In the genomic region with DNA sequence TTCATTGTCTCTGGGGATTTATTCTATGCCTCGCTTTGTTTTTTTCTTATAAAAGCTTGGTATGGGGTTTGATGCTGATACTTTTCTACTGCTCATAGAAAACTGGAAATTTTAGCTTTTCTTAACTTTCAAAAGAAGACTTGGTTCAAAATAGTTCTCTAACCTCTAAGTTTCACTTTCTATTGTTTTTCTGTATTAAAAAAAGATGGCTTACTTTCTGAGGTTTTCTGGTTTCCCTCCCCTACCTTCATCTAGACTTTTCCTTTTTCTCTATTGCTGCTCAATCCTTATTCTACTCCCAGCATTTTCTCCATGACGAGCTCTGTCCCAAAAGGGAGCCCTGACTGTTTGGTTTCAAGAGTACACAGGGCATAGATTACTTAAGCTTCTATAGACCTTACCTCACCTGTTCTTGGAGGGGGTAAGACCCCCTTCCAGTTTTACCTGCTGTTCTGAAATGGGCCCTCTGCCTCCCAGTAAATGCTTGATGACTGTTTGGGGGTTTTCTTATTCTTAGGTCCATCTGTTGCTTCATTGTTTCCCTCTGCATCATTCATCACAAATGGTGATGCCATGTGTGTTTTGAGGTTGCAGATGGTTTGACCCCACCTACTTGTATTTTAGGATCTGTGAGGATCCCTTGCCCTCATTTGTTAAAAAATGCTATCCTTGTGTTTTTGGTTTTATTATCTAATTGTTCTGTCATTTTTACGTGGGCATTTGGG, we compare ENCODE assay signal across 13 cellular contexts. TPM values are rescaled to one million over a fixed set of nuclear protein-coding genes. Genes with fewer than 3 reads are reported as not detected.
DNase-seq lines count a peak whose midpoint lies in the region; ATAC-seq, FAIRE-seq and TF ChIP-seq lines count a peak whose summit lies in the region.
"Had no signal": no experiment of that assay in that cellular context is flagged by ENCODE, and none has a peak within 500 bp of the region (broad histone marks: within the 10 kb centered on the region; RNA-seq: fewer than 3 reads in every experiment).

No MANE protein-coding gene starts in this region.

- intact Hi-C loops in CD4-positive, alpha-beta memory T cell (cut with micrococcal nuclease) = no loop called here
- intact Hi-C loops in GM12878 (cut with micrococcal nuclease; ENCODE audit: unreplicated experiment) = no loop called here

- no peaks in the 10 kb centered on the region for H3K9me3 ChIP-seq in CD4-positive, alpha-beta memory T cell (ENCODE audit: control insufficient read depth in 1 of 2, low read length in 2 of 2)
- no peaks in the 10 kb centered on the region; the same call in 2 of the 3 replicates for H3K9me3 ChIP-seq in GM12878 (replicated peaks; ENCODE audit: control insufficient read depth, insufficient read depth, low read length)
- no peaks in the 10 kb centered on the region for H3K9me3 ChIP-seq in tibial nerve
- H3K9me3 ChIP-seq: MG63 had no signal

- no peak for TF ChIP-seq CTCF in GM12878 (IDR thresholded peaks at IDR 0.05 in 2 of 3, conservative IDR thresholded peaks at IDR 0.05 in 1 of 3; ENCODE audit: control insufficient read depth in 2 of 3, extremely low read depth in 1 of 3, insufficient read depth in 1 of 3, low read depth in 3 of 3, low read length in 3 of 3)
- TF ChIP-seq CTCF in tibial nerve (IDR thresholded peaks at IDR 0.05) = no peak

- H2AFZ ChIP-seq in GM12878 (ENCODE audit: control insufficient read depth, low read depth, low read length) = no peak overlapping the region

- BruUV-seq in GM12878 (replicated peaks; lab: Mats Ljungman, UMichigan) = no TSS peak

- WGBS in GM12878 (ENCODE audit: insufficient coverage, insufficient replicate concordance, low lambda C conversion rate, missing lambda C conversion rate) = 52% methylated on average over 3 of the region's 3 CpGs
- WGBS in tibial nerve, 2 donors = 80 to 85% methylated on average over 3 of the region's 3 CpGs

- in situ Hi-C loops in GM12878 (cut with MboI) = no loop called here

- peaks cover 11 to 19% (median 14%) of the 10 kb centered on the region in 4 donors for H3K4me1 Mint-ChIP-seq in CD4-positive, alpha-beta memory T cell

- H3K4me3 ChIP-seq in CD4-positive, alpha-beta memory T cell (ENCODE audit: low read length in 2 of 2) = no peak overlapping the region
- H3K4me3 ChIP-seq in GM12878 (0 out of 2 replicates have a peak overlapping the region, but pooled peaks have one; percentile 42), tibial nerve (no peak overlapping the region)
- H3K4me3 ChIP-seq: MG63 had no signal

- SMC1A ChIA-PET in GM12878 (lab: Charles Lee; ENCODE audit: uncharacterized antibody, unreplicated experiment) = interaction anchor here (0.8 to 2.8 kb wide), 11 partner anchors 19 to 220 kb away, joined by 3 to 11 read pairs (median 5); partner anchors contain the start of gene MRPL17

- H3K4me1 ChIP-seq in CD4-positive, alpha-beta memory T cell (ENCODE audit: insufficient read depth, low read length) = peaks cover 14% of the 10 kb centered on the region
- H3K4me1 ChIP-seq in GM12878 (ENCODE audit: control insufficient read depth, insufficient read depth, low read length) (peaks cover 12% of the 10 kb centered on the region; the same call in 1 of the 2 replicates), tibial nerve (no peaks in the 10 kb centered on the region)

- no peaks in the 10 kb centered on the region for H3K27me3 Mint-ChIP-seq in CD4-positive, alpha-beta memory T cell

- no peaks in the 10 kb centered on the region for H3K36me3 ChIP-seq in CD4-positive, alpha-beta memory T cell (ENCODE audit: insufficient read depth, low read length)
- H3K36me3 ChIP-seq in GM12878 (ENCODE audit: control insufficient read depth in 2 of 2, insufficient read depth in 2 of 2, low read length in 1 of 2) = no peaks in the 10 kb centered on the region; a peak in 1 of 4 replicates
- H3K36me3 ChIP-seq in tibial nerve = peaks cover 0 to 46% (median 0%) of the 10 kb centered on the region in 3 donors

- peak overlapping the region; percentile 70 to 96 (median 87) for H3K27ac Mint-ChIP-seq in CD4-positive, alpha-beta memory T cell

- no peak for FAIRE-seq in GM12878 (lab: Jason Lieb, UNC)
- FAIRE-seq in H54 (lab: Jason Lieb, UNC) = no peak

- no peaks in the 10 kb centered on the region for H4K20me1 ChIP-seq in GM12878 (ENCODE audit: control insufficient read depth, insufficient read depth)

- 0 out of 4 replicates have a peak, but pooled peaks of 1 of the 2 experiments have one; percentile 17 for TF ChIP-seq EP300 in GM12878 (IDR thresholded peaks at IDR 0.05; ENCODE audit: borderline replicate concordance in 1 of 2, control insufficient read depth in 1 of 2, low read depth in 2 of 2, low read length in 2 of 2)
- no peak for TF ChIP-seq EP300 in tibial nerve (IDR thresholded peaks at IDR 0.05)

- H3K9me3 Mint-ChIP-seq in CD4-positive, alpha-beta memory T cell = no peaks in the 10 kb centered on the region

- H3K9ac ChIP-seq in GM12878 (ENCODE audit: control insufficient read depth, insufficient read depth, low read length) = no peak overlapping the region

- DNase-seq in CD4-positive, alpha-beta memory T cell = peak in 1 of 5 donors; percentile 12
- DNase-seq in GM12878 (ENCODE audit: low read depth, low spot score) = peak; percentile 0
- DNase-seq in H54 (ENCODE audit: insufficient read length, low spot score) = no peak
- no peak for DNase-seq in SIG-M5 treated with dmso at 0.1 percent for 504 hours (lab: John Stamatoyannopoulos, UW; ENCODE audit: unreplicated experiment)
- DNase-seq in tibial nerve (ENCODE audit: low spot score in 2 of 2) = no peak
- DNase-seq: activated gamma-delta T cell, MG63, NCI-H510A treated with DMSO at 0.1 percent for 48 hours, substantia nigra had no signal

- RAD21 ChIA-PET in GM12878 (lab: Charles Lee; ENCODE audit: unreplicated experiment) = interaction anchor here (0.9 to 2.5 kb wide), 4 partner anchors 19 to 157 kb away, joined by 3 to 16 read pairs (median 5); partner anchors contain the start of genes HPX and MRPL17

- no peak for TF ChIP-seq POLR2A in GM12878 (IDR thresholded peaks at IDR 0.05; ENCODE audit: low read depth, low read length)
- no peak for TF ChIP-seq POLR2A in H54 (IDR thresholded peaks at IDR 0.05; ENCODE audit: low read depth, low read length)
- TF ChIP-seq POLR2A in tibial nerve (IDR thresholded peaks at IDR 0.05) = no peak

- H3K4me2 ChIP-seq in GM12878 (ENCODE audit: control insufficient read depth, insufficient read depth) = peak overlapping the region; percentile 36

- H3K27ac ChIP-seq in CD4-positive, alpha-beta memory T cell (ENCODE audit: low read depth, low read length) = no peak overlapping the region
- H3K27ac ChIP-seq in GM12878 (ENCODE audit: control insufficient read depth, insufficient read depth) (peak overlapping the region; percentile 39; the same call in 1 of the 2 replicates), tibial nerve (no peak overlapping the region)

- TF ChIP-seq RAD21 in GM12878 (IDR thresholded peaks at IDR 0.05; ENCODE audit: insufficient read depth, low read depth, low read length) = no peak

- ATAC-seq in GM19351 (IDR thresholded peaks at IDR 0.05; ENCODE audit: unreplicated experiment) (peak; percentile 74), HG03432 (IDR thresholded peaks at IDR 0.05; ENCODE audit: unreplicated experiment) (peak; percentile 70), GM12878 (peak; percentile 69), HG03139 (IDR thresholded peaks at IDR 0.05; ENCODE audit: unreplicated experiment) (no peak)
- ATAC-seq: Right ventricle myocardium inferior had no signal

- peak overlapping the region in 7 of 8 donors; percentile 47 to 84 (median 82) for H3K4me3 Mint-ChIP-seq in CD4-positive, alpha-beta memory T cell

- H3K27me3 ChIP-seq in CD4-positive, alpha-beta memory T cell (ENCODE audit: insufficient read depth, low read length) = no peaks in the 10 kb centered on the region
- H3K27me3 ChIP-seq in GM12878 (replicated peaks in 1 of 2; ENCODE audit: control insufficient read depth in 2 of 2, insufficient read depth in 2 of 2, low read length in 1 of 2) = no peaks in the 10 kb centered on the region
- H3K27me3 ChIP-seq in tibial nerve = no peaks in the 10 kb centered on the region
- H3K27me3 ChIP-seq: MG63 had no signal

- H3K79me2 ChIP-seq in GM12878 (ENCODE audit: control insufficient read depth, insufficient read depth, low read length) = no peaks in the 10 kb centered on the region

- POLR2A ChIA-PET in CD4-positive, alpha-beta memory T cell (lab: Charles Lee; ENCODE audit: partially characterized antibody) = interaction anchor here (1.5 kb wide), 1 partner anchor 45 kb away, joined by 4 read pairs; the partner anchor contains the start of genes ARFIP2 and TIMM10B
- POLR2A ChIA-PET in GM12878 (lab: Charles Lee) = interaction anchor here (0.6 to 0.8 kb wide), 3 partner anchors 81 to 155 kb away, joined by 3 read pairs; no protein-coding TSS in a partner anchor

- peaks cover 16 to 22% of the 10 kb centered on the region in 2 donors for H3K36me3 Mint-ChIP-seq in CD4-positive, alpha-beta memory T cell

- CTCF ChIA-PET in CD4-positive, alpha-beta memory T cell (lab: Charles Lee; ENCODE audit: partially characterized antibody) = interaction anchor here (1.0 to 10.1 kb wide), 5 partner anchors 22 to 228 kb away, joined by 4 to 104 read pairs (median 7); partner anchors contain the start of gene MRPL17
- CTCF ChIA-PET in GM12878 (lab: Yijun Ruan, JAX) = interaction anchor here (0.6 to 9.2 kb wide), 10 partner anchors 9 to 212 kb away, joined by 3 to 126 read pairs (median 5); partner anchors contain the start of gene MRPL17

RNA-seq across cellular contexts. Expression of gene DNHD1, which starts 29.5 kb away (rescaled TPM):
- total RNA-seq in CD4-positive, alpha-beta memory T cell = 10 to 100 TPM; 45.9 to 54.0 TPM
- polyA plus RNA-seq in CD4-positive, alpha-beta memory T cell = 1 to 10 TPM; 1.2 to 1.4 TPM
- total RNA-seq in GM12878 (2013; cell fraction: nucleolus; rRNA removed) = 157 and 165 TPM in 2 replicates
- total RNA-seq in GM12878 (2014; rRNA removed) (10.1 and 11.7 TPM in 2 replicates), GM12878 (2014; rRNA removed; fragmentation: Illumina TruSeq; extraction: Trizol) (6.7 and 7.8 TPM in 2 replicates), GM12878 (2021) (12.3 and 14.0 TPM in 2 replicates), tibial nerve (10 to 100 TPM; 17.2 to 27.3 (median 21.0) TPM)
- polyA plus RNA-seq in GM12878 (2011; ENCODE audit: low read depth) = 12.7 TPM
- polyA plus RNA-seq in GM12878 (2011; rRNA removed) (9.4 and 13.6 TPM in 2 replicates), GM12878 (2014; fragmentation: Illumina TruSeq; extraction: Trizol) (7.6 and 10.6 TPM in 2 replicates), GM12878 (2014; fragmentation: Nextera tagmentation; extraction: Ambion mirVana) (1 to 10 TPM in 1 of 2 experiments, under 1 TPM in 1; 0.99 to 1.1 TPM), GM12878 (2014; rRNA removed) (16.5 and 16.9 TPM in 2 replicates), GM12878 (2016; fragmentation: Nextera tagmentation; extraction: Ambion mirVana) (1 to 10 TPM; 4.0 to 6.1 TPM)
- polyA plus RNA-seq in GM12878 (2011; cell fraction: cytosol; rRNA removed) = 10.3 and 12.6 TPM in 2 replicates
- 146 and 224 TPM in 2 replicates for polyA plus RNA-seq in GM12878 (2011; cell fraction: nucleus; rRNA removed)
- 19.4 TPM in 2 replicates for polyA plus RNA-seq in GM12878 (2012)
- polyA minus RNA-seq in GM12878 (2011; rRNA and poly(A)+ RNA removed) = 33.1 and 43.5 TPM in 2 replicates
- 4.6 and 4.7 TPM in 2 replicates for polyA minus RNA-seq in GM12878 (2011; cell fraction: cytosol; rRNA and poly(A)+ RNA removed)
- 40.4 and 49.0 TPM in 2 replicates for polyA minus RNA-seq in GM12878 (2011; cell fraction: nucleus; rRNA and poly(A)+ RNA removed)

RNA-seq across cellular contexts. Expression of gene TIMM10B, which starts 45.3 kb away (rescaled TPM):
- 10 to 100 TPM; 54.7 to 60.3 TPM for total RNA-seq in CD4-positive, alpha-beta memory T cell
- 10 to 100 TPM; 29.9 to 32.4 TPM for polyA plus RNA-seq in CD4-positive, alpha-beta memory T cell
- total RNA-seq in GM12878 (2013; cell fraction: nucleolus; rRNA removed) = 209 and 215 TPM in 2 replicates
- 40.5 and 41.4 TPM in 2 replicates for total RNA-seq in GM12878 (2014; rRNA removed)
- 28.8 and 30.3 TPM in 2 replicates for total RNA-seq in GM12878 (2014; rRNA removed; fragmentation: Illumina TruSeq; extraction: Trizol)
- 39.2 and 42.1 TPM in 2 replicates for total RNA-seq in GM12878 (2021)
- polyA plus RNA-seq in GM12878 (2011; ENCODE audit: low read depth) = 25.9 TPM
- polyA plus RNA-seq in GM12878 (2011; rRNA removed) = 58.6 and 64.3 TPM in 2 replicates
- 66.0 and 70.2 TPM in 2 replicates for polyA plus RNA-seq in GM12878 (2011; cell fraction: cytosol; rRNA removed)
- 65.6 and 86.1 TPM in 2 replicates for polyA plus RNA-seq in GM12878 (2011; cell fraction: nucleus; rRNA removed)
- 29.4 and 30.0 TPM in 2 replicates for polyA plus RNA-seq in GM12878 (2012)
- polyA plus RNA-seq in GM12878 (2014; fragmentation: Illumina TruSeq; extraction: Trizol) = 32.9 and 36.1 TPM in 2 replicates
- polyA plus RNA-seq in GM12878 (2014; fragmentation: Nextera tagmentation; extraction: Ambion mirVana) = 100 to 1,000 TPM in 1 of 2 experiments, 10 to 100 TPM in 1; 93.3 to 126 TPM
- 33.5 and 47.8 TPM in 2 replicates for polyA plus RNA-seq in GM12878 (2014; rRNA removed)
- polyA plus RNA-seq in GM12878 (2016; fragmentation: Nextera tagmentation; extraction: Ambion mirVana) = 10 to 100 TPM; 58.4 to 61.6 TPM
- 44.2 and 73.7 TPM in 2 replicates for polyA minus RNA-seq in GM12878 (2011; rRNA and poly(A)+ RNA removed)
- 15.5 and 24.5 TPM in 2 replicates for polyA minus RNA-seq in GM12878 (2011; cell fraction: cytosol; rRNA and poly(A)+ RNA removed)
- 77.0 and 98.9 TPM in 2 replicates for polyA minus RNA-seq in GM12878 (2011; cell fraction: nucleus; rRNA and poly(A)+ RNA removed)
- total RNA-seq in tibial nerve = 10 to 100 TPM; 37.1 to 66.6 (median 51.7) TPM

RNA-seq across cellular contexts. Expression of gene ARFIP2, which starts 45.4 kb away (rescaled TPM):
- total RNA-seq in CD4-positive, alpha-beta memory T cell = 10 to 100 TPM; 53.9 to 56.9 TPM
- 10 to 100 TPM; 34.1 to 35.8 TPM for polyA plus RNA-seq in CD4-positive, alpha-beta memory T cell
- 53.4 and 65.2 TPM in 2 replicates for total RNA-seq in GM12878 (2013; cell fraction: nucleolus; rRNA removed)
- total RNA-seq in GM12878 (2014; rRNA removed) (47.7 and 49.5 TPM in 2 replicates), GM12878 (2014; rRNA removed; fragmentation: Illumina TruSeq; extraction: Trizol) (35.6 TPM in 2 replicates), GM12878 (2021) (44.2 and 48.4 TPM in 2 replicates), tibial nerve (10 to 100 TPM; 40.0 to 63.9 (median 49.7) TPM)
- 36.2 TPM for polyA plus RNA-seq in GM12878 (2011; ENCODE audit: low read depth)
- polyA plus RNA-seq in GM12878 (2011; rRNA removed) (35.9 and 44.7 TPM in 2 replicates), GM12878 (2014; fragmentation: Illumina TruSeq; extraction: Trizol) (41.4 and 52.8 TPM in 2 replicates), GM12878 (2014; fragmentation: Nextera tagmentation; extraction: Ambion mirVana) (10 to 100 TPM; 11.7 to 18.9 TPM), GM12878 (2014; rRNA removed) (59.8 and 65.5 TPM in 2 replicates), GM12878 (2016; fragmentation: Nextera tagmentation; extraction: Ambion mirVana) (10 to 100 TPM; 49.5 to 53.1 TPM)
- polyA plus RNA-seq in GM12878 (2011; cell fraction: cytosol; rRNA removed) = 40.0 and 50.8 TPM in 2 replicates
- polyA plus RNA-seq in GM12878 (2011; cell fraction: nucleus; rRNA removed) = 130 and 160 TPM in 2 replicates
- 43.4 and 52.7 TPM in 2 replicates for polyA plus RNA-seq in GM12878 (2012)
- 33.1 and 33.8 TPM in 2 replicates for polyA minus RNA-seq in GM12878 (2011; rRNA and poly(A)+ RNA removed)
- 8.4 and 9.6 TPM in 2 replicates for polyA minus RNA-seq in GM12878 (2011; cell fraction: cytosol; rRNA and poly(A)+ RNA removed)
- polyA minus RNA-seq in GM12878 (2011; cell fraction: nucleus; rRNA and poly(A)+ RNA removed) = 49.7 and 60.0 TPM in 2 replicates

RNA-seq across cellular contexts. Expression of gene TRIM3, which starts 52.8 kb away (rescaled TPM):
- total RNA-seq in CD4-positive, alpha-beta memory T cell = 10 to 100 TPM; 22.9 to 23.1 TPM
- polyA plus RNA-seq in CD4-positive, alpha-beta memory T cell = 1 to 10 TPM; 1.2 to 3.5 TPM
- 14.7 and 15.4 TPM in 2 replicates for total RNA-seq in GM12878 (2013; cell fraction: nucleolus; rRNA removed)
- total RNA-seq in GM12878 (2014; rRNA removed) (6.1 and 11.8 TPM in 2 replicates), GM12878 (2014; rRNA removed; fragmentation: Illumina TruSeq; extraction: Trizol) (3.4 and 3.7 TPM in 2 replicates), GM12878 (2021) (6.9 and 8.7 TPM in 2 replicates), tibial nerve (10 to 100 TPM; 25.6 to 47.7 (median 31.8) TPM)
- polyA plus RNA-seq in GM12878 (2011; ENCODE audit: low read depth) = 2.9 TPM
- polyA plus RNA-seq in GM12878 (2011; rRNA removed) (3.3 and 4.4 TPM in 2 replicates), GM12878 (2014; fragmentation: Illumina TruSeq; extraction: Trizol) (4.7 and 7.5 TPM in 2 replicates), GM12878 (2014; fragmentation: Nextera tagmentation; extraction: Ambion mirVana) (under 1 TPM; 0.34 to 0.55 TPM), GM12878 (2014; rRNA removed) (11.0 and 18.3 TPM in 2 replicates), GM12878 (2016; fragmentation: Nextera tagmentation; extraction: Ambion mirVana) (1 to 10 TPM; 4.6 to 5.0 TPM)
- polyA plus RNA-seq in GM12878 (2011; cell fraction: cytosol; rRNA removed) = 4.2 and 5.7 TPM in 2 replicates
- polyA plus RNA-seq in GM12878 (2011; cell fraction: nucleus; rRNA removed) = 28.2 and 29.4 TPM in 2 replicates
- 4.2 and 5.3 TPM in 2 replicates for polyA plus RNA-seq in GM12878 (2012)
- 4.3 and 5.5 TPM in 2 replicates for polyA minus RNA-seq in GM12878 (2011; rRNA and poly(A)+ RNA removed)
- polyA minus RNA-seq in GM12878 (2011; cell fraction: cytosol; rRNA and poly(A)+ RNA removed) = 2.4 and 3.0 TPM in 2 replicates
- polyA minus RNA-seq in GM12878 (2011; cell fraction: nucleus; rRNA and poly(A)+ RNA removed) = 4.0 and 10.0 TPM in 2 replicates
